8 cellular contexts compared by ENCODE assay signal in the genomic region with DNA sequence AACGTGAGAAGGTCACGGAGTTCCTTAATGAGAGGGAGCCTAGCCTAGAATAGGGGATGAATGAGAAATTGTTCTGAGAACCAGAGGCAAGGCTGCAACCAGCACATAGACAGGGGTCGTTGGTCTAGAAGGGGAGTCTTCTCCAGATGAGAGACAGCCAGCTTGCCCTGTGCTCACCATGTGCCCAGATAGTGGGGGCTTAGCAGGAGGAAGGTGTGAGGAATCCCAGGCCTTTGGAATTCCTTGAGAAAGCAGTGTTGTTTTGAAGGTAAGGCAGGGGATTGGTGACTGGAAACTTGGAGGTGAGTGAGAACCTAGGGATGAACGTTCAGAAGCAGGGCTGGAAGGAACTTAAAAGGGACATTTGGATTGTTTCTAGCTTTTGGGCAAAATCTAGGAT. TPM values are rescaled to one million over a fixed set of nuclear protein-coding genes. Genes with fewer than 3 reads are reported as not detected.
DNase-seq lines count a peak whose midpoint lies in the region; ATAC-seq and TF ChIP-seq lines count a peak whose summit lies in the region.

No MANE protein-coding gene starts in this region.

- no peak for TF ChIP-seq EP300 in transverse colon (IDR thresholded peaks at IDR 0.05; ENCODE audit: low read depth)

- in situ Hi-C loops in transverse colon (cut with MboI; ENCODE audit: low pct_ligation_motif_present in 1 of 4, low pct_unique_long_range_greater_than_20kb in 1 of 4, low sequenced_read_pairs in 3 of 4): no loop called here
- in situ Hi-C loops in HAP-1 (cut with MboI; ENCODE audit: low sequenced_read_pairs): no loop called here

- no peaks in the 10 kb centered on the region for H3K27me3 ChIP-seq in right lobe of liver
- H3K27me3 ChIP-seq in transverse colon: no peaks in the 10 kb centered on the region
- H3K27me3 ChIP-seq in HAP-1 (ENCODE audit: low read depth): no peaks in the 10 kb centered on the region

- H3K4me1 ChIP-seq in right lobe of liver: peaks cover 0 to 39% (median 10%) of the 10 kb centered on the region in 4 donors
- H3K4me1 ChIP-seq in transverse colon: peaks cover 24 to 91% (median 63%) of the 10 kb centered on the region in 4 donors
- no peaks in the 10 kb centered on the region; the same call in 1 of the 2 replicates for H3K4me1 ChIP-seq in HAP-1

- intact Hi-C loops in right lobe of liver (cut with DNase I) (no loop called here), transverse colon (cut with DNase I; ENCODE audit: low total_unique reads) (no loop called here), posterior vena cava (cut with DNase I) (no loop called here)

- DNase-seq in activated naive CD4-positive, alpha-beta T cell (lab: John Stamatoyannopoulos, UW): no peak
- no peak for DNase-seq in activated naive CD8-positive, alpha-beta T cell treated with anti-CD3 and anti-CD28 coated beads, Interleukin-2, amount 50 U/mL, for 24 hours
- no peak for DNase-seq in right lobe of liver
- DNase-seq in transverse colon: no peak
- DNase-seq in HAP-1 (ENCODE audit: low spot score in 2 of 2): no peak
- DNase-seq in NOMO-1 treated with dmso at 0.1 percent for 144 hours (lab: John Stamatoyannopoulos, UW; ENCODE audit: unreplicated experiment): no peak
- DNase-seq in posterior vena cava (ENCODE audit: low spot score): no peak

- peak overlapping the region; percentile 68 for H3K4me3 Mint-ChIP-seq in activated naive CD4-positive, alpha-beta T cell treated with anti-CD3 and anti-CD28 coated beads, Interleukin-2, amount 50 U/mL, for 24 hours
- peak overlapping the region; percentile 80 for H3K4me3 Mint-ChIP-seq in activated naive CD8-positive, alpha-beta T cell treated with anti-CD3 and anti-CD28 coated beads, Interleukin-2, amount 50 U/mL, for 24 hours

- H3K4me3 ChIP-seq in right lobe of liver (no peak overlapping the region), transverse colon (peak overlapping the region in 1 of 4 donors; percentile 46), HAP-1 (no peak overlapping the region)

- H3K9me3 ChIP-seq in right lobe of liver (no peaks in the 10 kb centered on the region), transverse colon (no peaks in the 10 kb centered on the region), HAP-1 (no peaks in the 10 kb centered on the region)

- no peak for ATAC-seq in activated naive CD8-positive, alpha-beta T cell treated with anti-CD3 and anti-CD28 coated beads, Interleukin-2, amount 50 U/mL, for 24 hours
- no peak for ATAC-seq in right lobe of liver

- H3K36me3 ChIP-seq in right lobe of liver (no peaks in the 10 kb centered on the region), transverse colon (no peaks in the 10 kb centered on the region), HAP-1 (replicated peaks) (no peaks in the 10 kb centered on the region)

- no peaks in the 10 kb centered on the region for H3K27me3 Mint-ChIP-seq in activated naive CD4-positive, alpha-beta T cell treated with anti-CD3 and anti-CD28 coated beads, Interleukin-2, amount 50 U/mL, for 24 hours
- no peaks in the 10 kb centered on the region for H3K27me3 Mint-ChIP-seq in activated naive CD8-positive, alpha-beta T cell treated with anti-CD3 and anti-CD28 coated beads, Interleukin-2, amount 50 U/mL, for 24 hours

- peak overlapping the region; percentile 71 for H3K27ac Mint-ChIP-seq in activated naive CD4-positive, alpha-beta T cell treated with anti-CD3 and anti-CD28 coated beads, Interleukin-2, amount 50 U/mL, for 24 hours
- H3K27ac Mint-ChIP-seq in activated naive CD8-positive, alpha-beta T cell treated with anti-CD3 and anti-CD28 coated beads, Interleukin-2, amount 50 U/mL, for 24 hours: peak overlapping the region; percentile 59

- TF ChIP-seq CTCF in right lobe of liver (IDR thresholded peaks at IDR 0.05): no peak
- no peak for TF ChIP-seq CTCF in transverse colon (IDR thresholded peaks at IDR 0.05)

- H3K4me1 Mint-ChIP-seq in activated naive CD4-positive, alpha-beta T cell treated with anti-CD3 and anti-CD28 coated beads, Interleukin-2, amount 50 U/mL, for 24 hours: peaks cover 87% of the 10 kb centered on the region
- H3K4me1 Mint-ChIP-seq in activated naive CD8-positive, alpha-beta T cell treated with anti-CD3 and anti-CD28 coated beads, Interleukin-2, amount 50 U/mL, for 24 hours: peaks cover 83% of the 10 kb centered on the region

- 39% methylated on average over 4 of the region's 4 CpGs for WGBS in right lobe of liver (ENCODE audit: insufficient coverage, low coverage, low lambda C conversion rate, missing lambda C conversion rate)
- 0 to 12% methylated on average over 1 to 4 of the region's 4 CpGs for WGBS in transverse colon (ENCODE audit: low coverage in 1 of 2), 2 donors

- H3K9me3 Mint-ChIP-seq in activated naive CD4-positive, alpha-beta T cell treated with anti-CD3 and anti-CD28 coated beads, Interleukin-2, amount 50 U/mL, for 24 hours: no peaks in the 10 kb centered on the region
- no peaks in the 10 kb centered on the region for H3K9me3 Mint-ChIP-seq in activated naive CD8-positive, alpha-beta T cell treated with anti-CD3 and anti-CD28 coated beads, Interleukin-2, amount 50 U/mL, for 24 hours

- peak overlapping the region in 2 of 3 donors; percentile 87 to 89 for H3K27ac ChIP-seq in right lobe of liver
- peak overlapping the region; percentile 91 to 95 (median 92) for H3K27ac ChIP-seq in transverse colon

- TF ChIP-seq POLR2A in right lobe of liver (IDR thresholded peaks at IDR 0.05): no peak
- TF ChIP-seq POLR2A in transverse colon (IDR thresholded peaks at IDR 0.05): no peak

- no peaks in the 10 kb centered on the region for H3K36me3 Mint-ChIP-seq in activated naive CD4-positive, alpha-beta T cell treated with anti-CD3 and anti-CD28 coated beads, Interleukin-2, amount 50 U/mL, for 24 hours
- peaks cover 3% of the 10 kb centered on the region for H3K36me3 Mint-ChIP-seq in activated naive CD8-positive, alpha-beta T cell treated with anti-CD3 and anti-CD28 coated beads, Interleukin-2, amount 50 U/mL, for 24 hours (ENCODE audit: low read depth)

RNA-seq across cellular contexts. Expression of a gene that starts 29.4 kb away (rescaled TPM):
- total RNA-seq in right lobe of liver: under 1 TPM in 1 of 6 experiments, not detected in 5; 0.15 TPM
- total RNA-seq in transverse colon: under 1 TPM in 2 of 4 donors, not detected in 2; 0.64 to 0.82 TPM
- total RNA-seq in posterior vena cava: 1 to 10 TPM in 1 of 2 donors, under 1 TPM in 1; 0.95 to 2.7 TPM

RNA-seq across cellular contexts. Expression of a gene that starts 48.7 kb away (rescaled TPM):
- total RNA-seq in right lobe of liver: 10 to 100 TPM; 10.6 to 14.8 (median 12.2) TPM
- 100 to 1,000 TPM in 1 of 4 donors, 10 to 100 TPM in 3; 33.0 to 106 (median 77.8) TPM for total RNA-seq in transverse colon
- total RNA-seq in posterior vena cava: 10 to 100 TPM; 20.5 to 24.5 TPM

RNA-seq across cellular contexts. Expression of a gene that starts 51.2 kb away (rescaled TPM):
- total RNA-seq in right lobe of liver (1 to 10 TPM; 3.6 to 7.5 (median 4.6) TPM), transverse colon (10 to 100 TPM; 25.8 to 36.6 (median 34.3) TPM), posterior vena cava (10 to 100 TPM; 10.3 to 11.3 TPM)
